ENCODE assay signal across 12 cellular contexts in the genomic region with DNA sequence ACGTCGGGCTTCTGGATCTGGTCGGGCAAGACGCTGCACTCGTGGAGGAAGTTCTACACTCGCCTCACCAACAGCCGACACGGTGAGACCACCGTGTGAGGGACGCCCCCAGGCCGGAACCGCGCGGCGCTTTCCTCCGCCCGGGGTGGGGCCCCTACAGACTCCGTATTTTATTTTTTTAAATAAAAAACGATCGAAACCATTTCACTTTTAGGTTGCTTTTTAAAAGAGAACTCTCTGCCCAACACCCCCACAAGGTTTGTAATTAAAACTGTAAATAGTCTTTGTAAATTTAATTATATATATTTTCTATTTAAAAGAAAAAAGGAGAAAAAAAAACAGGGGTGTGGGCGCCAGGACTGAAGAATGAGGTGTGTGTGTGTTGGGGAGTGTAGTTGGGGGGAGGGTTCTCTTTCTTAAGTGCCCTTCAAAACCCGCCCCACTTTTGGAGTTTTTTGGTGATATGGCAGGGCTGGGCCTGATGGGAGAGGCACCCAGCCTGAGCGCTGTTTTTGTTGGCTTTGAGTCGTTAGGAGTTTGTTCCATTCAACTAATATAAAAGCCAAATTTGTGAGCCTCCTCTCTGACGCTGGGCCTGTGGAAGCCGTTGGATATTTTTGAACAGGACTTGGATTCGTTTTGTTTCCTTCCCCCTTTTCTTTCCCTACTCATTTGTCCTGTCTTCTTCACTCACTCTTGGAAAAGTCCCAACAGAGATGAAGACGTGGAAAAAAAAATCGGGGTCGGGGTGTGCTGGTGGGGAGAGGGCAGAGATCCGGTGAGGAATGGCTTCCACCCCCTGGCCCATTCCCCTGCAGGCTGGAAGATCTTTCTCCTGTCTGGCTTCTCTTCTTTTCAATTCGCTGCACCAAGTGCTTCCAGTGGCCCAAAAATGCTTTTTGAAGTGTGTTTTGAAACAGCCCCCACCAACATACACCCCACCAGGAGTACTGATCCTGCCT. TPM values are rescaled to one million over a fixed set of nuclear protein-coding genes. Genes with fewer than 3 reads are reported as not detected.
A peak's percentile ranks its signal among the peaks of the same experiment; 100 is the strongest.
DNase-seq lines count a peak whose midpoint lies in the region; ATAC-seq, FAIRE-seq and TF ChIP-seq lines count a peak whose summit lies in the region.
"Had no signal": no experiment of that assay in that cellular context is flagged by ENCODE, and none has a peak within 500 bp of the region (broad histone marks: within the 10 kb centered on the region; RNA-seq: fewer than 3 reads in every experiment).

No MANE protein-coding gene starts in this region.

- WGBS in prostate gland = 40% methylated on average over 32 of the region's 32 CpGs

- RAD21 ChIA-PET in HCT116 (lab: Charles Lee; ENCODE audit: low non-redundant PET in 1 of 2, low total read pairs in 2 of 2, uncharacterized antibody in 2 of 2, unreplicated experiment in 2 of 2) = no interaction called here

- H3K79me2 ChIP-seq in HCT116 (ENCODE audit: insufficient read depth, low read length) = no peaks in the 10 kb centered on the region

- H3K4me1 ChIP-seq in HCT116 (ENCODE audit: control insufficient read depth in 1 of 2, insufficient read depth in 2 of 2, low read length in 2 of 2) (peaks cover 3 to 14% of the 10 kb centered on the region in 2 experiments; a peak in 3 of 4 replicates), prostate gland (replicated peaks) (no peaks in the 10 kb centered on the region)

- no peak overlapping the region for H3K27ac Mint-ChIP-seq in central memory CD8-positive, alpha-beta T cell (ENCODE audit: low read depth)
- no peak overlapping the region for H3K27ac Mint-ChIP-seq in natural killer cell

- no peak for FAIRE-seq in GM12892 (lab: Jason Lieb, UNC)

- no peak for TF ChIP-seq RAD21 in HCT116 (IDR thresholded peaks at IDR 0.05; ENCODE audit: low read depth)

- H3K9me3 ChIP-seq in HCT116 (ENCODE audit: control insufficient read depth in 1 of 2, insufficient read depth in 1 of 2, low read depth in 1 of 2, low read length in 2 of 2) (no peaks in the 10 kb centered on the region), prostate gland (no peaks in the 10 kb centered on the region)

- H3K36me3 ChIP-seq in HCT116 (ENCODE audit: control insufficient read depth in 1 of 2, insufficient read depth in 2 of 2, low read length in 2 of 2) (no peaks in the 10 kb centered on the region), prostate gland (no peaks in the 10 kb centered on the region)

- H3K4me3 Mint-ChIP-seq in central memory CD8-positive, alpha-beta T cell = peak overlapping the region; percentile 98
- peak overlapping the region; percentile 94 for H3K4me3 Mint-ChIP-seq in natural killer cell

- CTCF ChIA-PET in AG04449 (lab: Yijun Ruan, JAX) (no interaction called here), HCT116 (lab: Charles Lee) (no interaction called here)

- POLR2A ChIA-PET in AG04449 (lab: Yijun Ruan, JAX) (no interaction called here), HCT116 (lab: Charles Lee) (no interaction called here)

- H3K9ac ChIP-seq in HCT116 (ENCODE audit: low read length) = no peak overlapping the region

- H3K4me2 ChIP-seq in HCT116 (ENCODE audit: low read length) = no peak overlapping the region

- H3K27me3 Mint-ChIP-seq in central memory CD8-positive, alpha-beta T cell = peaks cover 92% of the 10 kb centered on the region
- H3K27me3 Mint-ChIP-seq in natural killer cell (ENCODE audit: low read depth in 2 of 2) = peaks cover 39 to 44% of the 10 kb centered on the region in 2 donors

- no peak overlapping the region for H2AFZ ChIP-seq in HCT116 (ENCODE audit: low read depth, low read length, poor library complexity, severe bottlenecking)

- intact Hi-C loops in HCT116 (cut with micrococcal nuclease) = no loop called here
- intact Hi-C loops in natural killer cell (cut with micrococcal nuclease) = no loop called here
- intact Hi-C loops in prostate gland (cut with DNase I) = no loop called here

- H3K4me3 ChIP-seq in AG04449 (ENCODE audit: low read depth, low read length) (peak overlapping the region; percentile 90), HCT116 (replicated peaks in 1 of 2; ENCODE audit: low read depth in 1 of 2, low read length in 2 of 2) (no peak overlapping the region), prostate gland (no peak overlapping the region)

- no peak for TF ChIP-seq POLR2A in HCT116 (IDR thresholded peaks at IDR 0.05; ENCODE audit: borderline replicate concordance, extremely low read depth, insufficient read depth, insufficient read length)
- TF ChIP-seq POLR2A in GM12892 (IDR thresholded peaks at IDR 0.05; ENCODE audit: low read depth, low read length) = no peak
- no peak for TF ChIP-seq POLR2A in prostate gland (IDR thresholded peaks at IDR 0.05)

- TSS peak; percentile 63 for BruUV-seq in HCT116 (replicated peaks; lab: Mats Ljungman, UMichigan)

- H4K20me1 ChIP-seq in HCT116 (ENCODE audit: insufficient read depth) = no peaks in the 10 kb centered on the region

- TF ChIP-seq CTCF in AG04449 (IDR thresholded peaks at IDR 0.05; ENCODE audit: insufficient read depth, low read length, missing control alignments) = no peak
- TF ChIP-seq CTCF in HCT116 (IDR thresholded peaks at IDR 0.05 in 2 of 3, conservative IDR thresholded peaks at IDR 0.05 in 1 of 3; ENCODE audit: borderline replicate concordance in 1 of 3, insufficient read depth in 1 of 3, low read depth in 2 of 3, low read length in 2 of 3) = no peak
- TF ChIP-seq CTCF in natural killer cell (IDR thresholded peaks at IDR 0.05) = no peak
- TF ChIP-seq CTCF in prostate gland (IDR thresholded peaks at IDR 0.05) = no peak

- DNase-seq in AG04449 (ENCODE audit: low read depth, low spot score) (no peak), HCT116 (ENCODE audit: low read depth, low spot score) (no peak), natural killer cell (no peak), HuH-7 (ENCODE audit: low spot score) (no peak), GM12892 (ENCODE audit: insufficient read length) (no peak), prostate gland (ENCODE audit: low spot score) (no peak)
- DNase-seq in central memory CD8-positive, alpha-beta T cell (ENCODE audit: low spot score in 2 of 2) = no peak
- DNase-seq: activated gamma-delta T cell treated with Interleukin-2 at 50 U/mL for 16 hours, Karpas-422, NCI-H524 had no signal

- H3K27ac ChIP-seq in HCT116 (ENCODE audit: low read depth, low read length) = no peak overlapping the region
- H3K27ac ChIP-seq in prostate gland = no peak overlapping the region

- H3K9me2 ChIP-seq in HCT116 (ENCODE audit: insufficient read depth) = no peaks in the 10 kb centered on the region

- H3K4me1 Mint-ChIP-seq in central memory CD8-positive, alpha-beta T cell = peaks cover 31% of the 10 kb centered on the region
- peaks cover 19 to 39% of the 10 kb centered on the region in 2 donors for H3K4me1 Mint-ChIP-seq in natural killer cell

- peaks cover 5% of the 10 kb centered on the region for H3K36me3 Mint-ChIP-seq in central memory CD8-positive, alpha-beta T cell (ENCODE audit: insufficient read depth)
- H3K36me3 Mint-ChIP-seq in natural killer cell = no peaks in the 10 kb centered on the region

- H3K9me3 Mint-ChIP-seq in central memory CD8-positive, alpha-beta T cell = no peaks in the 10 kb centered on the region
- H3K9me3 Mint-ChIP-seq in natural killer cell = no peaks in the 10 kb centered on the region

- ATAC-seq in HCT116 = no peak
- no peak for ATAC-seq in central memory CD8-positive, alpha-beta T cell (replicated peaks; ENCODE audit: extremely low read depth, poor library complexity, severe bottlenecking)
- ATAC-seq in natural killer cell = no peak
- no peak for ATAC-seq in GM18909 (IDR thresholded peaks at IDR 0.05; ENCODE audit: poor library complexity, unreplicated experiment)
- ATAC-seq: esophagus mucosa had no signal

- H3K27me3 ChIP-seq in HCT116 (ENCODE audit: insufficient read depth, low read length) (no peaks in the 10 kb centered on the region), prostate gland (replicated peaks; ENCODE audit: insufficient read depth) (peaks cover 5% of the 10 kb centered on the region)

TF ChIP-seq in HCT116, 20 proteins besides CTCF, POLR2A, EP300 and RAD21 (continues in another document):
- TF ChIP-seq JUND (IDR thresholded peaks at IDR 0.05) (no peak), EZH2 (IDR thresholded peaks at IDR 0.05) (no peak), ZFX (IDR thresholded peaks at IDR 0.05) (no peak), YY1 (IDR thresholded peaks at IDR 0.05; ENCODE audit: extremely low read depth, insufficient replicate concordance, low read depth, low read length) (no peak), FOSL1 (IDR thresholded peaks at IDR 0.05; ENCODE audit: low read depth) (no peak), SP1 (IDR thresholded peaks at IDR 0.05; ENCODE audit: low read depth) (no peak), ZNF274 (IDR thresholded peaks at IDR 0.05; ENCODE audit: low read depth, low read length) (no peak), POLR2AphosphoS5 (IDR thresholded peaks at IDR 0.05; ENCODE audit: low read depth, low read length) (no peak)
- TF ChIP-seq, protein P1, sequence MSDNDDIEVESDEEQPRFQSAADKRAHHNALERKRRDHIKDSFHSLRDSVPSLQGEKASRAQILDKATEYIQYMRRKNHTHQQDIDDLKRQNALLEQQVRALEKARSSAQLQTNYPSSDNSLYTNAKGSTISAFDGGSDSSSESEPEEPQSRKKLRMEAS (IDR thresholded peaks at IDR 0.05) = no peak
- TF ChIP-seq, protein P2, sequence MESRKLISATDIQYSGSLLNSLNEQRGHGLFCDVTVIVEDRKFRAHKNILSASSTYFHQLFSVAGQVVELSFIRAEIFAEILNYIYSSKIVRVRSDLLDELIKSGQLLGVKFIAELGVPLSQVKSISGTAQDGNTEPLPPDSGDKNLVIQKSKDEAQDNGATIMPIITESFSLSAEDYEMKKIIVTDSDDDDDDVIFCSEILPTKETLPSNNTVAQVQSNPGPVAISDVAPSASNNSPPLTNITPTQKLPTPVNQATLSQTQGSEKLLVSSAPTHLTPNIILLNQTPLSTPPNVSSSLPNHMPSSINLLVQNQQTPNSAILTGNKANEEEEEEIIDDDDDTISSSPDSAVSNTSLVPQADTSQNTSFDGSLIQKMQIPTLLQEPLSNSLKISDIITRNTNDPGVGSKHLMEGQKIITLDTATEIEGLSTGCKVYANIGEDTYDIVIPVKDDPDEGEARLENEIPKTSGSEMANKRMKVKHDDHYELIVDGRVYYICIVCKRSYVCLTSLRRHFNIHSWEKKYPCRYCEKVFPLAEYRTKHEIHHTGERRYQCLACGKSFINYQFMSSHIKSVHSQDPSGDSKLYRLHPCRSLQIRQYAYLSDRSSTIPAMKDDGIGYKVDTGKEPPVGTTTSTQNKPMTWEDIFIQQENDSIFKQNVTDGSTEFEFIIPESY (IDR thresholded peaks at IDR 0.05; ENCODE audit: extremely low read depth, insufficient replicate concordance, low read length) = no peak

RNA-seq across cellular contexts. Expression of a gene that starts 2.3 kb away (rescaled TPM):
- total RNA-seq in HCT116 (2021; ENCODE audit: unreplicated experiment) = 12.8 TPM
- 15.0 and 15.5 TPM in 2 replicates for polyA plus RNA-seq in HCT116 (2012)
- total RNA-seq in natural killer cell = under 1 TPM; 0.27 to 0.55 (median 0.33) TPM
- polyA plus RNA-seq in GM12892 (2012; ENCODE audit: missing spikeins) = 0.19 TPM
- total RNA-seq in prostate gland = 10 to 100 TPM in 1 of 2 donors, 1 to 10 TPM in 1; 3.3 to 10.1 TPM

RNA-seq across cellular contexts. Expression of a gene that starts 56.4 kb away (rescaled TPM):
- total RNA-seq in HCT116 (2021; ENCODE audit: unreplicated experiment) (28.7 TPM), natural killer cell (100 to 1,000 TPM; 104 to 111 (median 109) TPM), prostate gland (10 to 100 TPM; 25.2 to 42.8 TPM)
- polyA plus RNA-seq in HCT116 (2012) = 13.0 and 13.5 TPM in 2 replicates
- polyA plus RNA-seq in GM12892 (2012; ENCODE audit: missing spikeins) = 19.3 TPM
